ENCODE assay signal across 22 cellular contexts in the genomic region with DNA sequence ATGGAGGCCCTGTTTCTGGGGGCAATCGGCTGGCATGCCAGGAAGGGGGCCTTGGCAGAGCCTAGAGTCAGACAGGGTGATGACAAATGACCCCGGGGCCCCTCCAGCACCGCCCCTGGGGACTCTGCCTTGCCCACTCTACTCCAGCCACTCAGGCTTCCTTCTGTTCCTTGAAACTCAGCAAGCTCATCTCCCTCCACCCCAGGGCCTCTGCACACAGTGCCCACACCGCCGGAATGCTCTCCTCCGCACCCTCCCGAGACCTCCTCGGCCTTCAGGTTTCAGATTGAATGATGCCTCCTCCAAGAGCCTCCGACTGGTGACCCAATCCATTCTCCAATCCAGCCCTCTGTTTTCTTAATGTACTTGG.
"Had no signal": no experiment of that assay in that cellular context is flagged by ENCODE, and none has a peak within 500 bp of the region (broad histone marks: within the 10 kb centered on the region; RNA-seq: fewer than 3 reads in every experiment).

No MANE protein-coding gene starts in this region.

- H3K27me3 ChIP-seq: foreskin keratinocyte had no signal

- H3K36me3 Mint-ChIP-seq: activated naive CD8-positive, alpha-beta T cell treated with anti-CD3 and anti-CD28 coated beads for 36 hours; natural killer cell treated with Interleukin-12 subunit alpha and Interleukin-12 subunit beta and Interleukin-15 and Interleukin-18, amount 100 ng/mL, for 72 hours; type B pancreatic cell had no signal

- H3K4me1 Mint-ChIP-seq: activated naive CD8-positive, alpha-beta T cell treated with anti-CD3 and anti-CD28 coated beads for 36 hours had no signal

- DNase-seq: activated naive CD4-positive, alpha-beta T cell treated with Interleukin-2 at 50 U/mL for 16 hours; activated naive CD8-positive, alpha-beta T cell treated with anti-CD3 and anti-CD28 coated beads for 36 hours; activated T-cell treated with anti-CD3 and anti-CD28 coated beads, Interleukin-2, amount 50 U/mL, for 24 hours; amygdala; cerebellar nuclear complex; effector CD4-positive, alpha-beta T cell; foreskin keratinocyte; kidney glomerular epithelial cell; left ventricle myocardium inferior; mammary epithelial cell; nucleus accumbens; retina; spleen; stimulated activated CD4-positive, alpha-beta T cell treated with anti-CD3 and anti-CD28 coated beads, Interleukin-4, amount 100 ng/mL, for 1 hour; stimulated activated naive CD4-positive, alpha-beta T cell; WERI-Rb-1 had no signal

- H3K9me3 ChIP-seq: left ventricle myocardium inferior, spleen, thoracic aorta had no signal

- H3K27ac Mint-ChIP-seq: activated naive CD8-positive, alpha-beta T cell treated with anti-CD3 and anti-CD28 coated beads for 36 hours; activated T-cell treated with anti-CD3 and anti-CD28 coated beads, Interleukin-2, amount 50 U/mL, for 24 hours; activated T-helper 2 cell treated with anti-CD3 and anti-CD28 coated beads, Interferon-gamma antibody, Interleukin-2, Interleukin-4, amounts not matched to agents 10 μg/mL and 5 μg/mL and 100 μg/mL, durations not matched to agents 14 hours and 24 hours and 36 hours; natural killer cell treated with Interleukin-12 subunit alpha and Interleukin-12 subunit beta and Interleukin-15 and Interleukin-18, amount 100 ng/mL, for 72 hours; T-helper 2 cell treated with Interferon-gamma antibody and Interleukin-4, amounts not matched to agents 5 μg/mL and 100 μg/mL, for 36 hours; type B pancreatic cell had no signal

- H3K4me3 ChIP-seq: left ventricle myocardium inferior, SK-N-MC, spleen, thoracic aorta had no signal

- H3K4me3 Mint-ChIP-seq: activated naive CD8-positive, alpha-beta T cell treated with anti-CD3 and anti-CD28 coated beads for 36 hours; activated T-cell treated with anti-CD3 and anti-CD28 coated beads, Interleukin-2, amount 50 U/mL, for 24 hours; natural killer cell treated with Interleukin-12 subunit alpha and Interleukin-12 subunit beta and Interleukin-15 and Interleukin-18, amount 100 ng/mL, for 72 hours; T-helper 2 cell treated with Interferon-gamma antibody and Interleukin-4, amounts not matched to agents 5 μg/mL and 100 μg/mL, for 36 hours; type B pancreatic cell had no signal

- H3K36me3 ChIP-seq: left ventricle myocardium inferior, spleen, thoracic aorta, WERI-Rb-1 had no signal

- H3K27ac ChIP-seq: foreskin keratinocyte, left ventricle myocardium inferior, SK-N-MC, spleen, thoracic aorta, WERI-Rb-1 had no signal

- H3K4me1 ChIP-seq: foreskin keratinocyte, left ventricle myocardium inferior, spleen had no signal

- H3K9me3 Mint-ChIP-seq: activated naive CD8-positive, alpha-beta T cell treated with anti-CD3 and anti-CD28 coated beads for 36 hours; activated T-cell treated with anti-CD3 and anti-CD28 coated beads, Interleukin-2, amount 50 U/mL, for 24 hours; activated T-helper 2 cell treated with anti-CD3 and anti-CD28 coated beads, Interferon-gamma antibody, Interleukin-2, Interleukin-4, amounts not matched to agents 10 μg/mL and 5 μg/mL and 100 μg/mL, durations not matched to agents 14 hours and 24 hours and 36 hours; T-helper 2 cell treated with Interferon-gamma antibody and Interleukin-4, amounts not matched to agents 5 μg/mL and 100 μg/mL, for 36 hours; type B pancreatic cell had no signal
